ENCODE assay signal across 4 cellular contexts in the genomic region with DNA sequence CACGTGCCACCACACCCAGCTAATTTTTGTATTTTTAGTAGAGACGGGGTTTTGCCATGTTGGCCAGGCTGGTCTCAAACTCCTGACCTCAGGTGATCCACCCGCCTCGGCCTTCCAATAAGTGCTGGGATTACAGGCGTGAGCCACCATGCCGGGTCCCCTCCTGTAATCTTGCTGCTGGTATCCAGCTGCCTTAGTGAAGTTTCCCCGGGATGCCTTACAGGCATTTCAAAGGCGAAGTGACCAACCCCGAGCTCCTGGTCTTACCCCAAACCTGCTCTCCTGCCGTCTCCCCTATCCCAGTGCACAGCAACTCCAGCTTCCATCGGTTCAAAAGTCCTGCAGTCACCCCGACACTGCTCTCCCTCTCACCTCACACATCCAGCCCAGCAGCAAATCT. TPM values are rescaled to one million over a fixed set of nuclear protein-coding genes. Genes with fewer than 3 reads are reported as not detected.
"Had no signal": no experiment of that assay in that cellular context is flagged by ENCODE, and none has a peak within 500 bp of the region (broad histone marks: within the 10 kb centered on the region; RNA-seq: fewer than 3 reads in every experiment).

No MANE protein-coding gene starts in this region.

RNA-seq across cellular contexts. Expression of a gene that starts 3.5 kb away (rescaled TPM):
- total RNA-seq: LHCN-M2, M059J, MCF 10A, NCI-H460 had no signal

RNA-seq across cellular contexts. Expression of a gene that starts 23.5 kb away (rescaled TPM):
- total RNA-seq: LHCN-M2, M059J, MCF 10A, NCI-H460 had no signal

RNA-seq across cellular contexts. Expression of a gene that starts 56.8 kb away (rescaled TPM):
- total RNA-seq: LHCN-M2, M059J had no signal
